In the genomic region with DNA sequence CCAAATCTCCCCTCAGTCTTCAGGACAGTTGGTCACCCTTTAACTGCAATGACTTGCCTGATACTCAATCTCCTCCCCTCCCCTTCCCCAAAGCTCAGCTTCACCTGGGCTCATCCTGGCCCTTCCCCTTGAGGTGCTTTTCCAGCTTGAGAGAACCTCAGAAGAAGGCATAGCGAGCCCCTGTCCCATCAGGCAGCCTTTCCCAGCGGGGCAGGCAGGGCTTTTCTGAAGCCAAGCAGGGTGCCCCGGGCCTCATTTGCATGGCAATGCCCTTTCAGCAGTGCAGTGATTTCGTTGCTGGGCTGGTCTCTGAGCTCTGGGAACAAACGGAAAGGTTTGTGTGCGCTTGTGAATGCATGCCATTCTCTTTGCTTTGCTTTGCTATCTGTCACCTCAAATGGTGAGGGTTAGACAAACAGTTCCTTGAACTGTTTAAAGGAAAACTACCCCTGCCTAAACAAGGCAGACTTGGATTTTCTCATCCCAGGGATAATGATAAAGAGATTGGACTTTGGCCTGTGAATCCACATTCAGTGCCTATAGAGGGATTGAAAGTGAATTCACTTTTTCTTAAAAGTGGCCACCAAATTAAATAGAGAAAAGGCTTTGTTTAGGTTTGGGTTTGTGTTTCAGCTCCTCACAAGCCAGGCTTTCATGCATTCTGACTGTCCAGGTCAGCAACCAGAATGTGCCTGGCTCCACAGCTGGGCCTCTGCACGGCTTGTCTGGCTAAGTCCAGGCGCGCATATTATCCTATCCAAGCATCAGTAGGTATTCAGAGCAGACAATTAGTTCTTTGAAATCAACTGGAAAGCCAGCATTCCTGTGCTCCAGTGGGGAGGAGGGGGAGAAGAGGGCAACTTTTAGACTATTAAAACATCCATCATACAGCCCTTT, we compare ENCODE assay signal across 13 cellular contexts.
DNase-seq lines count a peak whose midpoint lies in the region; ATAC-seq and TF ChIP-seq lines count a peak whose summit lies in the region.
"Had no signal": no experiment of that assay in that cellular context is flagged by ENCODE, and none has a peak within 500 bp of the region (broad histone marks: within the 10 kb centered on the region; RNA-seq: fewer than 3 reads in every experiment).

No MANE protein-coding gene starts in this region.

- H3K4me3 Mint-ChIP-seq in MCF 10A (ENCODE audit: unreplicated experiment): no peak overlapping the region
- H3K4me3 Mint-ChIP-seq: naive thymus-derived CD4-positive, alpha-beta T cell had no signal

- no peaks in the 10 kb centered on the region for H3K9me3 Mint-ChIP-seq in MCF 10A (ENCODE audit: unreplicated experiment)

- peaks cover 14% of the 10 kb centered on the region for H3K4me1 Mint-ChIP-seq in MCF 10A (ENCODE audit: insufficient read depth, unreplicated experiment)

- H3K27ac Mint-ChIP-seq in MCF 10A (ENCODE audit: low read depth, unreplicated experiment): no peak overlapping the region
- H3K27ac Mint-ChIP-seq: naive thymus-derived CD4-positive, alpha-beta T cell had no signal

- POLR2A ChIA-PET in MCF 10A (lab: Yijun Ruan, JAX): no interaction called here

- H3K36me3 Mint-ChIP-seq in MCF 10A (ENCODE audit: insufficient read depth, unreplicated experiment): no peaks in the 10 kb centered on the region
- H3K36me3 Mint-ChIP-seq: naive thymus-derived CD4-positive, alpha-beta T cell had no signal

- BruUV-seq in MCF 10A (replicated peaks; lab: Mats Ljungman, UMichigan): no TSS peak

- DNase-seq in breast epithelium (ENCODE audit: low spot score in 2 of 2): peak in 1 of 2 donors; percentile 56
- DNase-seq in MCF 10A (ENCODE audit: unreplicated experiment): no peak
- DNase-seq in ecto neural progenitor cell (ENCODE audit: low spot score): peak; percentile 80
- peak; percentile 47 to 64 (median 57) for DNase-seq in right lobe of liver
- DNase-seq in transverse colon: peak; percentile 15
- DNase-seq in NCI-H2107 (lab: John Stamatoyannopoulos, UW): no peak
- DNase-seq in activated gamma-delta T cell treated with Interleukin-2 at 50 U/mL for 16 hours: no peak
- DNase-seq in SKM-1 (lab: John Stamatoyannopoulos, UW; ENCODE audit: unreplicated experiment): no peak
- DNase-seq: activated CD4-positive, CD25-positive, alpha-beta regulatory T cell treated with anti-CD3 and anti-CD28 coated beads, Interleukin-2, amount 50 U/mL, for 72 hours; activated T-cell treated with anti-CD3 and anti-CD28 coated beads, Interleukin-2, amount 50 U/mL, for 1 hour; naive thymus-derived CD4-positive, alpha-beta T cell; NCI-H774; SHP77 treated with DMSO at 0.1 percent for 48 hours had no signal

- peak overlapping the region; percentile 27 to 59 for H3K27ac ChIP-seq in breast epithelium
- no peak overlapping the region for H3K27ac ChIP-seq in right lobe of liver
- no peak overlapping the region for H3K27ac ChIP-seq in transverse colon

- in situ Hi-C loops in transverse colon (cut with MboI; ENCODE audit: low pct_ligation_motif_present in 1 of 4, low pct_unique_long_range_greater_than_20kb in 1 of 4, low sequenced_read_pairs in 3 of 4): no loop called here

- no peak for TF ChIP-seq CTCF in breast epithelium (IDR thresholded peaks at IDR 0.05)
- TF ChIP-seq CTCF in MCF 10A (IDR thresholded peaks at IDR 0.05; ENCODE audit: unreplicated experiment): no peak
- TF ChIP-seq CTCF in right lobe of liver (IDR thresholded peaks at IDR 0.05): no peak
- TF ChIP-seq CTCF in transverse colon (IDR thresholded peaks at IDR 0.05): no peak

- no peaks in the 10 kb centered on the region for H3K27me3 Mint-ChIP-seq in MCF 10A (ENCODE audit: insufficient read depth, unreplicated experiment)

- H3K4me1 ChIP-seq in breast epithelium: peaks cover 0 to 5% of the 10 kb centered on the region in 2 donors
- H3K4me1 ChIP-seq in right lobe of liver: peaks cover 0 to 9% (median 0%) of the 10 kb centered on the region in 4 donors
- peaks cover 0 to 8% (median 0%) of the 10 kb centered on the region in 4 donors for H3K4me1 ChIP-seq in transverse colon

- ATAC-seq in right lobe of liver: peak; percentile 90 to 93 (median 92)
- ATAC-seq: naive thymus-derived CD4-positive, alpha-beta T cell had no signal

- no peaks in the 10 kb centered on the region for H3K27me3 ChIP-seq in breast epithelium
- no peaks in the 10 kb centered on the region for H3K27me3 ChIP-seq in right lobe of liver
- no peaks in the 10 kb centered on the region for H3K27me3 ChIP-seq in transverse colon

- peaks cover 0 to 7% of the 10 kb centered on the region in 2 donors for H3K9me3 ChIP-seq in breast epithelium
- H3K9me3 ChIP-seq in right lobe of liver: no peaks in the 10 kb centered on the region
- H3K9me3 ChIP-seq in transverse colon: no peaks in the 10 kb centered on the region

- H3K36me3 ChIP-seq in breast epithelium: no peaks in the 10 kb centered on the region
- H3K36me3 ChIP-seq in right lobe of liver: no peaks in the 10 kb centered on the region
- H3K36me3 ChIP-seq in transverse colon: no peaks in the 10 kb centered on the region

- WGBS in right lobe of liver (ENCODE audit: insufficient coverage, low coverage, low lambda C conversion rate, missing lambda C conversion rate): 54% methylated on average over 5 of the region's 9 CpGs
- 60 to 65% methylated on average over 1 to 9 of the region's 9 CpGs for WGBS in transverse colon (ENCODE audit: low coverage in 1 of 2), 2 donors

- TF ChIP-seq EP300 in transverse colon (IDR thresholded peaks at IDR 0.05; ENCODE audit: low read depth): no peak

- intact Hi-C loops in breast epithelium (cut with DNase I; ENCODE audit: low total_unique reads): loop anchor here (5.0 kb wide), 1 partner anchor 321 kb away; no protein-coding TSS in a partner anchor
- intact Hi-C loops in MCF 10A (cut with micrococcal nuclease): no loop called here
- intact Hi-C loops in right lobe of liver (cut with DNase I): no loop called here
- intact Hi-C loops in transverse colon (cut with DNase I; ENCODE audit: low total_unique reads): loop anchor here (5.0 kb wide), 1 partner anchor 861 kb away; no protein-coding TSS in a partner anchor

- no peak for TF ChIP-seq POLR2A in breast epithelium (IDR thresholded peaks at IDR 0.05)
- TF ChIP-seq POLR2A in right lobe of liver (IDR thresholded peaks at IDR 0.05): no peak
- no peak for TF ChIP-seq POLR2A in transverse colon (IDR thresholded peaks at IDR 0.05)

- H3K4me3 ChIP-seq in breast epithelium (no peak overlapping the region), right lobe of liver (no peak overlapping the region), transverse colon (no peak overlapping the region)

- CTCF ChIA-PET in MCF 10A (lab: Yijun Ruan, JAX): interaction anchor here (0.5 to 0.6 kb wide), 3 partner anchors 176 to 661 kb away, joined by 3 to 4 read pairs (median 3); no protein-coding TSS in a partner anchor

Comparison
In these comparisons a context has a peak if more than half of its experiments do, and no peak if none do; other contexts are left out.
1. intact Hi-C loops: an anchor here in breast epithelium (5.0 kb wide) and transverse colon (5.0 kb wide); none called in MCF 10A and right lobe of liver.
2. DNase-seq: peak in ecto neural progenitor cell (single experiment), right lobe of liver (3 of 3) and transverse colon (single experiment); none in MCF 10A (single experiment), NCI-H2107 (single experiment), activated gamma-delta T cell treated with Interleukin-2 at 50 U/mL for 16 hours (single experiment) and SKM-1 (single experiment).
3. H3K27ac ChIP-seq: peak in breast epithelium (2 of 2); none in right lobe of liver (0 of 3) and transverse colon (0 of 4).